1 cellular context compared by ENCODE assay signal in the genomic region with DNA sequence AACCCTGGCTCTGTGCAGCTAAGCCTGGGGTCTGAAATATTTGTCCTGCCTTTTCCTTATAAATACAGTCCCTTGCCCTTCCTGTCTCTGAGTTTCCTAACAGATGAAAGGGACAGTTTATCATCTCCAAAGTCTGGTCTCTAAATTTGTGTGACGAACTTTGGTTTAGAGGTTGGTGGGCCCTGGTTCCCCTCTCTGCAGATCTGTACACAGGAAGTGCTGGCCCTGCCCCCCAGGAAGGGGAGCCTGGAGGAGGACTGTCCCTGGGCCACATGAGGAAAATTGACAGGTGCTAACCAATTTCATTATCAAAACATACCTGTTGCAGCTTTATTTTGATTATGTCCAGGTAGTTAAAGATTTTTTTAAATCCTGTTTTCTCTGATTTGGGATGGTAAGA.
TF ChIP-seq lines count a peak whose summit lies in the region.

No MANE protein-coding gene starts in this region.

TF ChIP-seq in endothelial cell of umbilical vein, 7 proteins besides CTCF, POLR2A, EP300 and RAD21:
- no peak for TF ChIP-seq MYC (IDR thresholded peaks at IDR 0.05; ENCODE audit: low read depth, low read length)
- no peak for TF ChIP-seq JUN (IDR thresholded peaks at IDR 0.05; ENCODE audit: borderline replicate concordance, insufficient read depth, insufficient read length, low read depth)
- no peak for TF ChIP-seq MAX (IDR thresholded peaks at IDR 0.05; ENCODE audit: insufficient read depth, insufficient read length)
- no peak for TF ChIP-seq GATA2 (IDR thresholded peaks at IDR 0.05; ENCODE audit: insufficient read depth, insufficient read length, low read depth, low read length)
- TF ChIP-seq POLR2AphosphoS5 (IDR thresholded peaks at IDR 0.05; ENCODE audit: insufficient read depth, low read depth, low read length) = no peak
- TF ChIP-seq FOS (IDR thresholded peaks at IDR 0.05; ENCODE audit: borderline replicate concordance, insufficient read depth, low read length) = no peak
